Comparison of ENCODE assay signal across 9 cellular contexts in genomic region chr15:99729920-99730319, GRCh38. TPM values are rescaled to one million over a fixed set of nuclear protein-coding genes. Genes with fewer than 3 reads are reported as not detected.
A peak's percentile ranks its signal among the peaks of the same experiment; 100 is the strongest.
DNase-seq lines count a peak whose midpoint lies in the region; ATAC-seq and TF ChIP-seq lines count a peak whose summit lies in the region.
"Had no signal": no experiment of that assay in that cellular context is flagged by ENCODE, and none has a peak within 500 bp of the region (broad histone marks: within the 10 kb centered on the region; RNA-seq: fewer than 3 reads in every experiment).

No MANE protein-coding gene starts in this region.

- TF ChIP-seq CTCF in OCI-LY3 (IDR thresholded peaks at IDR 0.05; ENCODE audit: low read depth, low read length) (peak; percentile 62), fibroblast of pulmonary artery (IDR thresholded peaks at IDR 0.05; ENCODE audit: low read length, missing control alignments) (peak; percentile 60), smooth muscle cell (IDR thresholded peaks at IDR 0.05; ENCODE audit: borderline replicate concordance, insufficient read depth, poor library complexity, severe bottlenecking) (peak; percentile 19), transverse colon (IDR thresholded peaks at IDR 0.05) (no peak)

- H3K9ac ChIP-seq in OCI-LY3 (ENCODE audit: low read length) (no peak overlapping the region), smooth muscle cell (ENCODE audit: low read depth) (no peak overlapping the region)

- H2AFZ ChIP-seq in OCI-LY3 (ENCODE audit: low read depth, low read length): no peak overlapping the region
- no peak overlapping the region for H2AFZ ChIP-seq in smooth muscle cell (ENCODE audit: low read depth)

- H3K36me3 ChIP-seq in OCI-LY3 (replicated peaks; ENCODE audit: low read depth, low read length) (no peaks in the 10 kb centered on the region), smooth muscle cell (ENCODE audit: low read depth) (no peaks in the 10 kb centered on the region), transverse colon (no peaks in the 10 kb centered on the region)

- H4K20me1 ChIP-seq in OCI-LY3 (ENCODE audit: insufficient read depth, low read length) (no peaks in the 10 kb centered on the region), smooth muscle cell (ENCODE audit: low read depth) (peaks cover 17% of the 10 kb centered on the region)

- H3K9me3 ChIP-seq in OCI-LY3 (ENCODE audit: insufficient read depth, low read length) (no peaks in the 10 kb centered on the region), smooth muscle cell (replicated peaks; ENCODE audit: low read depth) (no peaks in the 10 kb centered on the region), transverse colon (no peaks in the 10 kb centered on the region)

- H3K4me1 ChIP-seq in OCI-LY3 (ENCODE audit: low read length) (peaks cover 5% of the 10 kb centered on the region; the same call in 1 of the 2 replicates), smooth muscle cell (ENCODE audit: low read depth) (no peaks in the 10 kb centered on the region), transverse colon (peaks cover 0 to 35% (median 3%) of the 10 kb centered on the region in 4 donors)

- H3K9me3 Mint-ChIP-seq in activated T-cell treated with anti-CD3 and anti-CD28 coated beads, Interleukin-2, amount 50 U/mL, for 72 hours: no peaks in the 10 kb centered on the region
- H3K9me3 Mint-ChIP-seq in activated T-cell treated with anti-CD3 and anti-CD28 coated beads, Interleukin-2, amount 50 U/mL, for 4 hours: no peaks in the 10 kb centered on the region
- no peaks in the 10 kb centered on the region for H3K9me3 Mint-ChIP-seq in T-helper 2 cell treated with Interferon-gamma antibody and Interleukin-4, amounts not matched to agents 5 μg/mL and 100 μg/mL, for 36 hours

- H3K4me3 ChIP-seq in OCI-LY3 (ENCODE audit: low read length) (no peak overlapping the region), fibroblast of pulmonary artery (replicated peaks; ENCODE audit: low read depth, low read length) (no peak overlapping the region), smooth muscle cell (no peak overlapping the region), transverse colon (no peak overlapping the region)
- H3K4me3 ChIP-seq: skin epidermis had no signal

- H3K4me1 Mint-ChIP-seq in activated T-cell treated with anti-CD3 and anti-CD28 coated beads, Interleukin-2, amount 50 U/mL, for 72 hours (ENCODE audit: low read depth): peaks cover 22% of the 10 kb centered on the region
- H3K4me1 Mint-ChIP-seq in activated T-cell treated with anti-CD3 and anti-CD28 coated beads, Interleukin-2, amount 50 U/mL, for 4 hours (ENCODE audit: low read depth): peaks cover 14% of the 10 kb centered on the region
- peaks cover 19% of the 10 kb centered on the region for H3K4me1 Mint-ChIP-seq in T-helper 2 cell treated with Interferon-gamma antibody and Interleukin-4, amounts not matched to agents 5 μg/mL and 100 μg/mL, for 36 hours (ENCODE audit: low read depth)

- TF ChIP-seq POLR2A in transverse colon (IDR thresholded peaks at IDR 0.05): no peak

- no peaks in the 10 kb centered on the region for H3K27me3 Mint-ChIP-seq in activated T-cell treated with anti-CD3 and anti-CD28 coated beads, Interleukin-2, amount 50 U/mL, for 72 hours (ENCODE audit: low read depth)
- no peaks in the 10 kb centered on the region for H3K27me3 Mint-ChIP-seq in activated T-cell treated with anti-CD3 and anti-CD28 coated beads, Interleukin-2, amount 50 U/mL, for 4 hours (ENCODE audit: low read depth)
- H3K27me3 Mint-ChIP-seq in T-helper 2 cell treated with Interferon-gamma antibody and Interleukin-4, amounts not matched to agents 5 μg/mL and 100 μg/mL, for 36 hours (ENCODE audit: low read depth): no peaks in the 10 kb centered on the region

- no peak overlapping the region for H3K4me3 Mint-ChIP-seq in activated T-cell treated with anti-CD3 and anti-CD28 coated beads, Interleukin-2, amount 50 U/mL, for 72 hours
- no peak overlapping the region for H3K4me3 Mint-ChIP-seq in activated T-cell treated with anti-CD3 and anti-CD28 coated beads, Interleukin-2, amount 50 U/mL, for 4 hours
- H3K4me3 Mint-ChIP-seq in T-helper 2 cell treated with Interferon-gamma antibody and Interleukin-4, amounts not matched to agents 5 μg/mL and 100 μg/mL, for 36 hours: no peak overlapping the region

- H3K27me3 ChIP-seq in OCI-LY3 (ENCODE audit: low read depth, low read length) (no peaks in the 10 kb centered on the region), smooth muscle cell (ENCODE audit: low read depth) (no peaks in the 10 kb centered on the region), transverse colon (no peaks in the 10 kb centered on the region)

- in situ Hi-C loops in transverse colon (cut with MboI; ENCODE audit: low pct_ligation_motif_present in 1 of 4, low pct_unique_long_range_greater_than_20kb in 1 of 4, low sequenced_read_pairs in 3 of 4): no loop called here

- no peak overlapping the region for H3K4me2 ChIP-seq in OCI-LY3 (ENCODE audit: low read length)
- no peak overlapping the region for H3K4me2 ChIP-seq in smooth muscle cell

- H3K36me3 Mint-ChIP-seq in activated T-cell treated with anti-CD3 and anti-CD28 coated beads, Interleukin-2, amount 50 U/mL, for 72 hours (ENCODE audit: insufficient read depth in 2 of 2): peaks cover 3 to 5% of the 10 kb centered on the region in 2 donors
- H3K36me3 Mint-ChIP-seq in activated T-cell treated with anti-CD3 and anti-CD28 coated beads, Interleukin-2, amount 50 U/mL, for 4 hours (ENCODE audit: insufficient read depth): no peaks in the 10 kb centered on the region
- H3K36me3 Mint-ChIP-seq in T-helper 2 cell treated with Interferon-gamma antibody and Interleukin-4, amounts not matched to agents 5 μg/mL and 100 μg/mL, for 36 hours (ENCODE audit: low read depth): peaks cover 8% of the 10 kb centered on the region

- intact Hi-C loops in transverse colon (cut with DNase I; ENCODE audit: low total_unique reads): no loop called here

- H3K79me2 ChIP-seq in OCI-LY3 (ENCODE audit: low read length): no peaks in the 10 kb centered on the region
- peaks cover 5% of the 10 kb centered on the region for H3K79me2 ChIP-seq in smooth muscle cell (ENCODE audit: low read depth)

- no peaks in the 10 kb centered on the region for H3F3A ChIP-seq in smooth muscle cell (ENCODE audit: low read depth)

- ATAC-seq in activated T-cell treated with anti-CD3 and anti-CD28 coated beads, Interleukin-2, amount 50 U/mL, for 72 hours (replicated peaks in 1 of 2): no peak
- no peak for ATAC-seq in activated T-cell treated with anti-CD3 and anti-CD28 coated beads, Interleukin-2, amount 50 U/mL, for 4 hours
- ATAC-seq in HG03175 (IDR thresholded peaks at IDR 0.05; ENCODE audit: unreplicated experiment): no peak

- TF ChIP-seq EP300 in transverse colon (IDR thresholded peaks at IDR 0.05; ENCODE audit: low read depth): no peak

- no peak overlapping the region for H3K27ac ChIP-seq in OCI-LY3 (ENCODE audit: low read length)
- no peak overlapping the region for H3K27ac ChIP-seq in smooth muscle cell (ENCODE audit: low read depth)
- H3K27ac ChIP-seq in transverse colon: no peak overlapping the region
- H3K27ac ChIP-seq: skin epidermis had no signal

- peak in 1 of 2 donors; percentile 21 for DNase-seq in activated T-cell treated with anti-CD3 and anti-CD28 coated beads, Interleukin-2, amount 50 U/mL, for 72 hours
- DNase-seq in activated T-cell treated with anti-CD3 and anti-CD28 coated beads, Interleukin-2, amount 50 U/mL, for 4 hours: no peak
- DNase-seq in fibroblast of pulmonary artery (ENCODE audit: low read depth): peak; percentile 68
- DNase-seq in smooth muscle cell (lab: John Stamatoyannopoulos, UW; ENCODE audit: unreplicated experiment): no peak
- DNase-seq in transverse colon: no peak
- DNase-seq in T-helper 2 cell treated with Interferon-gamma antibody and Interleukin-4, amounts not matched to agents 5 μg/mL and 100 μg/mL, for 36 hours (ENCODE audit: low spot score): no peak

- WGBS in smooth muscle cell (ENCODE audit: low lambda C conversion rate): 79% methylated on average over 3 of the region's 3 CpGs
- 53 to 72% methylated on average over 3 of the region's 3 CpGs for WGBS in transverse colon (ENCODE audit: low coverage in 1 of 2), 2 donors

- peak overlapping the region; percentile 17 for H3K27ac Mint-ChIP-seq in activated T-cell treated with anti-CD3 and anti-CD28 coated beads, Interleukin-2, amount 50 U/mL, for 72 hours
- H3K27ac Mint-ChIP-seq in T-helper 2 cell treated with Interferon-gamma antibody and Interleukin-4, amounts not matched to agents 5 μg/mL and 100 μg/mL, for 36 hours: no peak overlapping the region

RNA-seq across cellular contexts. Expression of gene LYSMD4, which starts 3.3 kb away (rescaled TPM):
- 10 to 100 TPM in 1 of 2 donors, 1 to 10 TPM in 1; 9.7 to 11.7 TPM for total RNA-seq in activated T-cell treated with anti-CD3 and anti-CD28 coated beads, Interleukin-2, amount 50 U/mL, for 72 hours
- 1 to 10 TPM; 4.5 to 6.2 (median 5.5) TPM for total RNA-seq in activated T-cell treated with anti-CD3 and anti-CD28 coated beads, Interleukin-2, amount 50 U/mL, for 4 hours
- total RNA-seq in smooth muscle cell (4.4 and 6.1 TPM in 2 replicates), transverse colon (10 to 100 TPM in 3 of 4 donors, 1 to 10 TPM in 1; 1.5 to 19.2 (median 15.5) TPM)
- polyA plus RNA-seq in smooth muscle cell: 6.0 and 12.4 TPM in 2 replicates

Comparison
In these comparisons a context has a peak if more than half of its experiments do, and no peak if none do; other contexts are left out.
1. CTCF ChIP-seq: peak in OCI-LY3 (single experiment), fibroblast of pulmonary artery (single experiment) and smooth muscle cell (single experiment); none in transverse colon (0 of 5).